Comparison of ENCODE assay signal across 25 cellular contexts in genomic region chr16:12083625-12084024, GRCh38.
A peak's percentile ranks its signal among the peaks of the same experiment; 100 is the strongest.
DNase-seq lines count a peak whose midpoint lies in the region; ATAC-seq, FAIRE-seq and TF ChIP-seq lines count a peak whose summit lies in the region.
"Had no signal": no experiment of that assay in that cellular context is flagged by ENCODE, and none has a peak within 500 bp of the region (broad histone marks: within the 10 kb centered on the region; RNA-seq: fewer than 3 reads in every experiment).

No MANE protein-coding gene starts in this region.

- H3K9me3 ChIP-seq in kidney (ENCODE audit: control insufficient read depth in 1 of 2, low read length in 2 of 2) = no peaks in the 10 kb centered on the region
- H3K9me3 ChIP-seq: gastroesophageal sphincter, psoas muscle had no signal

- intact Hi-C loops in kidney (cut with DNase I) = no loop called here

- DNase-seq in NCI-H2171 treated with DMSO at 0.1 percent for 48 hours (lab: John Stamatoyannopoulos, UW) = peak; percentile 27
- DNase-seq in NCI-H2171 (lab: John Stamatoyannopoulos, UW) = no peak
- DNase-seq in activated naive CD8-positive, alpha-beta T cell treated with anti-CD3 and anti-CD28 coated beads, Interleukin-2, amount 50 U/mL, for 24 hours = no peak
- peak; percentile 8 for DNase-seq in kidney
- DNase-seq in inferior parietal cortex (ENCODE audit: extremely low spot score) = no peak
- DNase-seq: activated CD4-positive, alpha-beta T cell treated with anti-CD3 and anti-CD28 coated beads for 48 hours; activated CD8-positive, alpha-beta memory T cell treated with anti-CD3 and anti-CD28 coated beads, Interleukin-2, amount 50 U/mL, for 4 hours; DMS53; GOT3; IMR-90; NCI-H526; nucleus accumbens; PC-9; psoas muscle had no signal

- TF ChIP-seq CTCF in kidney (IDR thresholded peaks at IDR 0.05; ENCODE audit: borderline replicate concordance, extremely low read depth, insufficient read depth) = no peak

- ATAC-seq in activated naive CD8-positive, alpha-beta T cell treated with anti-CD3 and anti-CD28 coated beads, Interleukin-2, amount 50 U/mL, for 24 hours = no peak
- ATAC-seq in GM21360 (IDR thresholded peaks at IDR 0.05; ENCODE audit: unreplicated experiment) = no peak
- no peak for ATAC-seq in HG02885 (IDR thresholded peaks at IDR 0.05; ENCODE audit: poor library complexity, unreplicated experiment)
- ATAC-seq: gastroesophageal sphincter, left lobe of liver, psoas muscle, Right ventricle myocardium inferior had no signal

- H3K36me3 Mint-ChIP-seq in activated naive CD8-positive, alpha-beta T cell = peaks cover 6% of the 10 kb centered on the region
- H3K36me3 Mint-ChIP-seq in activated naive CD8-positive, alpha-beta T cell treated with anti-CD3 and anti-CD28 coated beads, Interleukin-2, amount 50 U/mL, for 24 hours (ENCODE audit: low read depth) = peaks cover 3% of the 10 kb centered on the region

- no peak overlapping the region for H3K27ac ChIP-seq in kidney (ENCODE audit: low read depth in 2 of 2, low read length in 2 of 2)
- H3K27ac ChIP-seq: gastroesophageal sphincter, hepatocyte, PC-9, psoas muscle had no signal

- peak overlapping the region; percentile 72 for H3K27ac Mint-ChIP-seq in activated naive CD8-positive, alpha-beta T cell
- no peak overlapping the region for H3K27ac Mint-ChIP-seq in activated naive CD8-positive, alpha-beta T cell treated with anti-CD3 and anti-CD28 coated beads, Interleukin-2, amount 50 U/mL, for 24 hours
- H3K27ac Mint-ChIP-seq: activated T-helper 2 cell treated with anti-CD3 and anti-CD28 coated beads, Interferon-gamma antibody, Interleukin-2, Interleukin-4, amounts not matched to agents 10 μg/mL and 5 μg/mL and 100 μg/mL, durations not matched to agents 14 hours and 24 hours and 36 hours; memory B cell; stimulated activated naive CD8-positive, alpha-beta T cell treated with anti-CD3 and anti-CD28 coated beads, Interleukin-15, Interleukin-2, amounts not matched to agents 100 ng/mL and 50 ng/mL, for 24 hours had no signal

- H3K4me1 ChIP-seq in kidney (ENCODE audit: control insufficient read depth in 1 of 2, insufficient read depth in 1 of 2, low read depth in 1 of 2, low read length in 2 of 2) = peaks cover 4 to 18% of the 10 kb centered on the region in 2 donors
- H3K4me1 ChIP-seq: psoas muscle had no signal

- no peak for FAIRE-seq in kidney (lab: Jason Lieb, UNC)
- FAIRE-seq: endothelial cell of umbilical vein had no signal

- H3K27me3 Mint-ChIP-seq in activated naive CD8-positive, alpha-beta T cell = no peaks in the 10 kb centered on the region
- no peaks in the 10 kb centered on the region for H3K27me3 Mint-ChIP-seq in activated naive CD8-positive, alpha-beta T cell treated with anti-CD3 and anti-CD28 coated beads, Interleukin-2, amount 50 U/mL, for 24 hours
- H3K27me3 Mint-ChIP-seq: memory B cell; stimulated activated naive CD8-positive, alpha-beta T cell treated with anti-CD3 and anti-CD28 coated beads, Interleukin-15, Interleukin-2, amounts not matched to agents 100 ng/mL and 50 ng/mL, for 24 hours had no signal

- H3K4me3 Mint-ChIP-seq in activated naive CD8-positive, alpha-beta T cell = no peak overlapping the region
- H3K4me3 Mint-ChIP-seq in activated naive CD8-positive, alpha-beta T cell treated with anti-CD3 and anti-CD28 coated beads, Interleukin-2, amount 50 U/mL, for 24 hours = no peak overlapping the region
- H3K4me3 Mint-ChIP-seq: memory B cell; stimulated activated naive CD8-positive, alpha-beta T cell treated with anti-CD3 and anti-CD28 coated beads, Interleukin-15, Interleukin-2, amounts not matched to agents 100 ng/mL and 50 ng/mL, for 24 hours had no signal

- H3K9ac ChIP-seq in kidney (ENCODE audit: low read length in 2 of 2) = no peak overlapping the region

- no peak overlapping the region for H3K4me3 ChIP-seq in kidney (ENCODE audit: low read length in 2 of 2)
- H3K4me3 ChIP-seq: gastroesophageal sphincter, hepatocyte, PC-9, psoas muscle had no signal

- H3K4me1 Mint-ChIP-seq in activated naive CD8-positive, alpha-beta T cell (ENCODE audit: low read depth) = peaks cover 58% of the 10 kb centered on the region
- peaks cover 50% of the 10 kb centered on the region for H3K4me1 Mint-ChIP-seq in activated naive CD8-positive, alpha-beta T cell treated with anti-CD3 and anti-CD28 coated beads, Interleukin-2, amount 50 U/mL, for 24 hours

- H3K9me3 Mint-ChIP-seq in activated naive CD8-positive, alpha-beta T cell (ENCODE audit: low read depth) = no peaks in the 10 kb centered on the region
- H3K9me3 Mint-ChIP-seq in activated naive CD8-positive, alpha-beta T cell treated with anti-CD3 and anti-CD28 coated beads, Interleukin-2, amount 50 U/mL, for 24 hours = no peaks in the 10 kb centered on the region
- H3K9me3 Mint-ChIP-seq: activated T-helper 2 cell treated with anti-CD3 and anti-CD28 coated beads, Interferon-gamma antibody, Interleukin-2, Interleukin-4, amounts not matched to agents 10 μg/mL and 5 μg/mL and 100 μg/mL, durations not matched to agents 14 hours and 24 hours and 36 hours; memory B cell; stimulated activated naive CD8-positive, alpha-beta T cell treated with anti-CD3 and anti-CD28 coated beads, Interleukin-15, Interleukin-2, amounts not matched to agents 100 ng/mL and 50 ng/mL, for 24 hours had no signal

- peaks cover 15 to 23% of the 10 kb centered on the region in 2 donors for H3K36me3 ChIP-seq in kidney (ENCODE audit: control insufficient read depth in 1 of 2, insufficient read depth in 2 of 2, low read length in 2 of 2)

Comparison
In these comparisons a context has a peak if more than half of its experiments do, and no peak if none do; other contexts are left out.
1. DNase-seq: peak in NCI-H2171 treated with DMSO at 0.1 percent for 48 hours (single experiment) and kidney (single experiment); none in NCI-H2171 (single experiment), activated naive CD8-positive, alpha-beta T cell treated with anti-CD3 and anti-CD28 coated beads, Interleukin-2, amount 50 U/mL, for 24 hours (single experiment) and inferior parietal cortex (single experiment).